Comparison of ENCODE assay signal across 8 cellular contexts in genomic region chrX:153667931-153668396, GRCh38. TPM values are rescaled to one million over a fixed set of nuclear protein-coding genes. Genes with fewer than 3 reads are reported as not detected.
DNase-seq lines count a peak whose midpoint lies in the region; ATAC-seq and TF ChIP-seq lines count a peak whose summit lies in the region.

No MANE protein-coding gene starts in this region.

- ATAC-seq in GM18909 (IDR thresholded peaks at IDR 0.05; ENCODE audit: poor library complexity, unreplicated experiment) (peak; percentile 75), left ventricle myocardium superior (peak; percentile 89), aorta (ENCODE audit: low FRiP score) (peak; percentile 77)

- H3K27me3 ChIP-seq in adrenal gland = peaks cover 26% of the 10 kb centered on the region
- peaks cover 17% of the 10 kb centered on the region for H3K27me3 ChIP-seq in rectal smooth muscle tissue (ENCODE audit: control insufficient read depth, insufficient read depth, low read length)
- no peaks in the 10 kb centered on the region for H3K27me3 ChIP-seq in aorta (ENCODE audit: control insufficient read depth in 1 of 2, insufficient read depth in 2 of 2, low read length in 1 of 2)

- H3K4me1 Mint-ChIP-seq in T-helper 1 cell treated with Interleukin-12 subunit alpha and Interleukin-12 subunit beta and Interleukin-4 antibody, amounts not matched to agents 30 μg/mL and 1 μg/mL, for 36 hours (ENCODE audit: low read depth) = peaks cover 7% of the 10 kb centered on the region

- H3K27ac ChIP-seq in adrenal gland (no peak overlapping the region), rectal smooth muscle tissue (ENCODE audit: low read depth, low read length) (peak overlapping the region; percentile 70), aorta (ENCODE audit: low read depth in 1 of 2, low read length in 2 of 2) (no peak overlapping the region)

- H3K27me3 Mint-ChIP-seq in T-helper 1 cell treated with Interleukin-12 subunit alpha and Interleukin-12 subunit beta and Interleukin-4 antibody, amounts not matched to agents 30 μg/mL and 1 μg/mL, for 36 hours (ENCODE audit: low read depth) = peaks cover 24% of the 10 kb centered on the region

- TF ChIP-seq POLR2A in adrenal gland (IDR thresholded peaks at IDR 0.05) = no peak

- no peaks in the 10 kb centered on the region for H3K9me3 Mint-ChIP-seq in T-helper 1 cell treated with Interleukin-12 subunit alpha and Interleukin-12 subunit beta and Interleukin-4 antibody, amounts not matched to agents 30 μg/mL and 1 μg/mL, for 36 hours

- 19 to 56% (median 32%) methylated on average over 7 to 14 of the region's 14 CpGs for WGBS in adrenal gland, 4 donors
- 14 to 43% methylated on average over 12 to 14 of the region's 14 CpGs for WGBS in aorta, 2 donors

- no peaks in the 10 kb centered on the region for H3K36me3 Mint-ChIP-seq in T-helper 1 cell treated with Interleukin-12 subunit alpha and Interleukin-12 subunit beta and Interleukin-4 antibody, amounts not matched to agents 30 μg/mL and 1 μg/mL, for 36 hours (ENCODE audit: low read depth)

- no peaks in the 10 kb centered on the region for H3K9me3 ChIP-seq in adrenal gland (replicated peaks in 1 of 3)
- no peaks in the 10 kb centered on the region for H3K9me3 ChIP-seq in aorta (ENCODE audit: control insufficient read depth, low read length)

- peak; percentile 63 to 85 (median 74) for TF ChIP-seq CTCF in adrenal gland (IDR thresholded peaks at IDR 0.05)

- H3K4me3 ChIP-seq in adrenal gland (no peak overlapping the region), rectal smooth muscle tissue (ENCODE audit: low read length) (no peak overlapping the region), aorta (ENCODE audit: low read length in 2 of 2) (no peak overlapping the region)

- no peaks in the 10 kb centered on the region for H3K4me1 ChIP-seq in adrenal gland (replicated peaks in 1 of 2)
- no peaks in the 10 kb centered on the region for H3K4me1 ChIP-seq in rectal smooth muscle tissue (ENCODE audit: control insufficient read depth, insufficient read depth, low read length)
- H3K4me1 ChIP-seq in aorta (ENCODE audit: control insufficient read depth in 1 of 2, insufficient read depth in 2 of 2, low read length in 2 of 2) = no peaks in the 10 kb centered on the region

- H3K27ac Mint-ChIP-seq in T-helper 1 cell treated with Interleukin-12 subunit alpha and Interleukin-12 subunit beta and Interleukin-4 antibody, amounts not matched to agents 30 μg/mL and 1 μg/mL, for 36 hours = no peak overlapping the region

- DNase-seq in AG08395 (ENCODE audit: low spot score) = peak; percentile 76
- DNase-seq in NAMALWA (ENCODE audit: low spot score) = peak; percentile 75
- peak; percentile 86 to 95 (median 91) for DNase-seq in adrenal gland
- DNase-seq in left ventricle myocardium superior = peak; percentile 91
- peak; percentile 88 to 94 for DNase-seq in aorta

- H3K36me3 ChIP-seq in adrenal gland (replicated peaks in 1 of 2) (no peaks in the 10 kb centered on the region), rectal smooth muscle tissue (ENCODE audit: control insufficient read depth, insufficient read depth, low read length) (no peaks in the 10 kb centered on the region), aorta (ENCODE audit: control insufficient read depth in 1 of 2, insufficient read depth in 2 of 2, low read length in 1 of 2) (no peaks in the 10 kb centered on the region)

- H3K4me3 Mint-ChIP-seq in T-helper 1 cell treated with Interleukin-12 subunit alpha and Interleukin-12 subunit beta and Interleukin-4 antibody, amounts not matched to agents 30 μg/mL and 1 μg/mL, for 36 hours = peak overlapping the region; percentile 76

- no peak overlapping the region for H3K9ac ChIP-seq in rectal smooth muscle tissue (ENCODE audit: low read length)

- intact Hi-C loops in adrenal gland (cut with DNase I) = no loop called here
- intact Hi-C loops in left ventricle myocardium superior (cut with micrococcal nuclease) = no loop called here
- intact Hi-C loops in aorta (cut with DNase I) = loop anchor here (2.0 to 5.0 kb wide), 3 partner anchors 61 to 113 kb away; no protein-coding TSS in a partner anchor

RNA-seq across cellular contexts. Expression of gene PNCK, which starts 5.6 kb away (rescaled TPM):
- 1 to 10 TPM in 3 of 8 donors, under 1 TPM in 3, not detected in 2; 0.48 to 2.7 (median 1.1) TPM for total RNA-seq in adrenal gland
- 1 to 10 TPM in 2 of 3 donors, under 1 TPM in 1; 0.42 to 6.5 (median 1.9) TPM for polyA plus RNA-seq in adrenal gland
- total RNA-seq in left ventricle myocardium superior = 14.5 TPM
- total RNA-seq in aorta = 1 to 10 TPM; 4.3 to 4.9 TPM
- 1 to 10 TPM in 1 of 2 donors, not detected in 1; 3.0 TPM for polyA plus RNA-seq in aorta

RNA-seq across cellular contexts. Expression of gene SLC6A8, which starts 19.8 kb away (rescaled TPM):
- total RNA-seq in adrenal gland (100 to 1,000 TPM in 4 of 8 donors, 10 to 100 TPM in 4; 37.2 to 136 (median 92.7) TPM), left ventricle myocardium superior (208 TPM), aorta (10 to 100 TPM; 16.2 to 26.7 TPM)
- polyA plus RNA-seq in adrenal gland (100 to 1,000 TPM in 1 of 3 donors, 10 to 100 TPM in 2; 51.8 to 118 (median 63.0) TPM), aorta (10 to 100 TPM; 13.9 to 14.7 TPM)

RNA-seq across cellular contexts. Expression of gene DUSP9, which starts 21.0 kb away (rescaled TPM):
- total RNA-seq in adrenal gland = under 1 TPM in 5 of 8 donors, not detected in 3; 0.11 to 0.28 (median 0.23) TPM
- polyA plus RNA-seq in adrenal gland = not detected
- total RNA-seq in left ventricle myocardium superior = 0.10 TPM
- not detected for total RNA-seq in aorta
- polyA plus RNA-seq in aorta = not detected

RNA-seq across cellular contexts. Expression of gene BCAP31, which starts 56.2 kb away (rescaled TPM):
- total RNA-seq in adrenal gland (100 to 1,000 TPM; 168 to 343 (median 277) TPM), left ventricle myocardium superior (91.6 TPM), aorta (100 to 1,000 TPM; 118 to 130 TPM)
- polyA plus RNA-seq in adrenal gland (100 to 1,000 TPM; 121 to 274 (median 218) TPM), aorta (100 to 1,000 TPM; 101 to 128 TPM)

RNA-seq across cellular contexts. Expression of gene ABCD1, which starts 56.7 kb away (rescaled TPM):
- 10 to 100 TPM; 36.5 to 78.0 (median 53.4) TPM for total RNA-seq in adrenal gland
- polyA plus RNA-seq in adrenal gland = 10 to 100 TPM; 29.7 to 58.6 (median 42.3) TPM
- total RNA-seq in left ventricle myocardium superior = 16.5 TPM
- total RNA-seq in aorta = 10 to 100 TPM; 11.4 to 15.8 TPM
- 1 to 10 TPM; 8.8 to 9.9 TPM for polyA plus RNA-seq in aorta

Comparison
In these comparisons a context has a peak if more than half of its experiments do, and no peak if none do; other contexts are left out.
1. intact Hi-C loops: an anchor here in aorta (2.0 to 5.0 kb wide); none called in adrenal gland and left ventricle myocardium superior.